28 cellular contexts compared by ENCODE assay signal in the genomic region with DNA sequence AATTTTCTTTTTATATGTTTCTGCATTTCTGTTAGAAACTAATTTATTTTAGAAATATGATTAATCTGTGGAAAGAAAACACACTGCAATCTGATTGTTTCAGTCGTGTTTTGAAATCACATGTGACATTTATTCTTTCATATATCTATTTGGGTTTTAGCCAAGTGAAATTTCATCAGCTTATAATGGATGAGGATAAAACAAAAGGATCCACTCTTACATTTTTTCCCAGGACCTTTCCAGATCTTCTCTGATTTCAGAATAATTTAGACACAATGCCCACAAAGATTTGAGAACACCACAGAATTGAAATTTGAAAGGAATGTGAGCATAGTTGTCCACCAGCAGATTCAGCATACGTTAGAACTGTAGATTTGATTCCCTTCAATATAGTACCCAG. TPM values are rescaled to one million over a fixed set of nuclear protein-coding genes. Genes with fewer than 3 reads are reported as not detected.
"Had no signal": no experiment of that assay in that cellular context is flagged by ENCODE, and none has a peak within 500 bp of the region (broad histone marks: within the 10 kb centered on the region; RNA-seq: fewer than 3 reads in every experiment).

No MANE protein-coding gene starts in this region.

- DNase-seq: effector memory CD4-positive, alpha-beta T cell; esophagus squamous epithelium; gastrocnemius medialis; head of caudate nucleus; left ventricle myocardium superior; lower lobe of right lung; naive thymus-derived CD8-positive, alpha-beta T cell; nephron progenitor cell; nucleus accumbens; stimulated activated CD4-positive, alpha-beta T cell treated with anti-CD3 and anti-CD28 coated beads, Interleukin-12 subunit alpha, Interleukin-12 subunit beta, amount 100 ng/mL, for 4 hours; stimulated activated CD4-positive, alpha-beta T cell treated with anti-CD3 and anti-CD28 coated beads, Interleukin-1b, Interleukin-23, amount 100 ng/mL, for 48 hours; stimulated activated CD4-positive, alpha-beta T cell treated with anti-CD3 and anti-CD28 coated beads, Interleukin-4, amount 100 ng/mL, for 1 hour; stimulated activated CD8-positive, alpha-beta memory T cell treated with anti-CD3 and anti-CD28 coated beads, Interleukin-4, amount 100 ng/mL, for 48 hours; stimulated activated naive CD4-positive, alpha-beta T cell; stimulated activated naive CD8-positive, alpha-beta T cell treated with anti-CD3 and anti-CD28 coated beads, Interleukin-15, amount 100 ng/mL, for 72 hours; thyroid gland; trophoblast cell had no signal

- ATAC-seq: gastrocnemius medialis; left ventricle myocardium superior; lower lobe of right lung; naive thymus-derived CD8-positive, alpha-beta T cell; sciatic nerve; stimulated activated naive CD8-positive, alpha-beta T cell treated with anti-CD3 and anti-CD28 coated beads, Interleukin-15, amount 100 ng/mL, for 72 hours had no signal

RNA-seq across cellular contexts. Expression of gene SLC26A3, which starts 30.0 kb away (rescaled TPM):
- total RNA-seq: endothelial cell of umbilical vein; epithelial cell of proximal tubule; esophagus squamous epithelium; fibroblast of villous mesenchyme; glomerular endothelial cell; left ventricle myocardium superior; lower lobe of right lung; myocyte; naive thymus-derived CD8-positive, alpha-beta T cell; osteocyte; right atrium auricular region; sciatic nerve; smooth muscle cell; vagina had no signal
- polyA plus RNA-seq: endothelial cell of umbilical vein; keratinocyte; naive thymus-derived CD8-positive, alpha-beta T cell; smooth muscle cell had no signal
